8 cellular contexts compared by ENCODE assay signal in the genomic region with DNA sequence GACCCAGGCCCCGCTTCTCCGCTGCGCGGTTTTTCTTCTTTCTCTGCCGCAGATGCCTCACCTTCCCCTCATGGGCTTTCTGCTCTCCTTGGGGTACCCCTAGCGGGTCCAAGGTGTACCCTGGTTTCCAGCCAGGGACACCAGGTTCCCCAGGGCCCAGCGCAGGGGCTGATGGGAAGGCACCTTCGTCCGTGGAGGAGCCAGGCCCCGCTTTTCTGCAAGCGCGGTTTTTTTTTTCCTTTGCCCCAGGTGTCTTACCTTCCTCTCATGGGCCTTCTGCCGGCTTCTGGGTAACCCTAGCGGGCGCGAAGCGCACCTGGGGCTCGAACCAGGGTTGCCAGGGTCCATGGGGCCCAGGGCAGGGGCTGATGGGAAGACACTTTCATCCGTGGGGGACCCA.
A peak's percentile ranks its signal among the peaks of the same experiment; 100 is the strongest.
DNase-seq lines count a peak whose midpoint lies in the region; ATAC-seq and TF ChIP-seq lines count a peak whose summit lies in the region.
"Not testable (repeated sequence)": the region's sequence is repeated elsewhere in the genome, so short reads cannot be mapped to it uniquely, and the experiment has no call there.

No MANE protein-coding gene starts in this region.

- not testable (repeated sequence) for H3K36me3 Mint-ChIP-seq in T-cell; activated CD4-positive, alpha-beta memory T cell treated with anti-CD3 and anti-CD28 coated beads, Interleukin-2, amount 10 ng/mL, durations not matched to agents 7 days and 5 days (ENCODE audit: low read depth); activated naive CD4-positive, alpha-beta T cell treated with anti-CD3 and anti-CD28 coated beads for 36 hours (ENCODE audit: low read depth)

- not testable (repeated sequence) for H3K4me1 Mint-ChIP-seq in T-cell; activated naive CD4-positive, alpha-beta T cell treated with anti-CD3 and anti-CD28 coated beads for 36 hours (ENCODE audit: low read depth)
- H3K4me1 Mint-ChIP-seq in activated CD4-positive, alpha-beta memory T cell treated with anti-CD3 and anti-CD28 coated beads, Interleukin-2, amount 10 ng/mL, durations not matched to agents 7 days and 5 days, result peaks cover 13% of the 10 kb centered on the region

- H3K4me3 ChIP-seq in GM06990 (replicated peaks; ENCODE audit: low read depth, low read length), result peak overlapping the region; percentile 26; the same call in 1 of the 2 replicates
- H3K4me3 ChIP-seq in choroid plexus epithelial cell (ENCODE audit: low read depth, low read length), result peak overlapping the region; percentile 20
- peak overlapping the region; percentile 23 to 51 (median 40) for H3K4me3 ChIP-seq in right lobe of liver
- peak overlapping the region; percentile 32 for H3K4me3 ChIP-seq in upper lobe of right lung

- peak; percentile 47 for DNase-seq in GM06990 (ENCODE audit: extremely low read depth, insufficient read length)
- peak in 22 of 34 experiments; percentile 13 to 62 (median 36) for DNase-seq in T-cell
- DNase-seq in activated CD4-positive, alpha-beta memory T cell treated with anti-CD3 and anti-CD28 coated beads, Interleukin-2, amount 10 ng/mL, durations not matched to agents 7 days and 5 days, result peak; percentile 43
- DNase-seq in activated naive CD4-positive, alpha-beta T cell treated with anti-CD3 and anti-CD28 coated beads for 36 hours, result peak; percentile 43
- DNase-seq in choroid plexus epithelial cell (ENCODE audit: low read depth), result not testable (repeated sequence)
- DNase-seq in right lobe of liver, result peak in 1 of 3 donors; percentile 50
- DNase-seq in stimulated activated CD4-positive, alpha-beta T cell treated with anti-CD3 and anti-CD28 coated beads, Interleukin-15, amount 100 ng/mL, for 24 hours, result peak; percentile 22
- peak; percentile 63 for DNase-seq in upper lobe of right lung

- H3K4me1 ChIP-seq in right lobe of liver, upper lobe of right lung: not testable (repeated sequence)

- not testable (repeated sequence) for H3K36me3 ChIP-seq in GM06990 (ENCODE audit: control insufficient read depth, insufficient read depth, low read length); right lobe of liver; upper lobe of right lung

- not testable (repeated sequence) for H3K9me3 Mint-ChIP-seq in T-cell; activated CD4-positive, alpha-beta memory T cell treated with anti-CD3 and anti-CD28 coated beads, Interleukin-2, amount 10 ng/mL, durations not matched to agents 7 days and 5 days; activated naive CD4-positive, alpha-beta T cell treated with anti-CD3 and anti-CD28 coated beads for 36 hours

- no CpG with 5 or more reads among the region's 19 CpGs for WGBS in right lobe of liver (ENCODE audit: insufficient coverage, low coverage, low lambda C conversion rate, missing lambda C conversion rate)

- POLR2A ChIA-PET in T-cell (lab: Charles Lee); activated CD4-positive, alpha-beta memory T cell treated with anti-CD3 and anti-CD28 coated beads, Interleukin-2, amount 10 ng/mL, durations not matched to agents 7 days and 5 days (lab: Charles Lee): not testable (repeated sequence)

- peak overlapping the region; percentile 10 to 51 (median 16) for H3K27ac ChIP-seq in right lobe of liver
- not testable (repeated sequence) for H3K27ac ChIP-seq in upper lobe of right lung

- CTCF ChIA-PET in T-cell (lab: Charles Lee); activated CD4-positive, alpha-beta memory T cell treated with anti-CD3 and anti-CD28 coated beads, Interleukin-2, amount 10 ng/mL, durations not matched to agents 7 days and 5 days (lab: Charles Lee); activated naive CD4-positive, alpha-beta T cell treated with anti-CD3 and anti-CD28 coated beads for 36 hours (lab: Charles Lee): not testable (repeated sequence)

- H3K9me3 ChIP-seq in right lobe of liver, upper lobe of right lung: not testable (repeated sequence)

- not testable (repeated sequence) for H3K27me3 ChIP-seq in GM06990 (replicated peaks; ENCODE audit: control insufficient read depth, insufficient read depth, low read length); right lobe of liver; upper lobe of right lung

- not testable (repeated sequence) for H3K27me3 Mint-ChIP-seq in T-cell; activated CD4-positive, alpha-beta memory T cell treated with anti-CD3 and anti-CD28 coated beads, Interleukin-2, amount 10 ng/mL, durations not matched to agents 7 days and 5 days; activated naive CD4-positive, alpha-beta T cell treated with anti-CD3 and anti-CD28 coated beads for 36 hours (ENCODE audit: low read depth)

- peak overlapping the region; percentile 68 to 75 (median 69) for H3K4me3 Mint-ChIP-seq in T-cell
- peak overlapping the region; percentile 75 for H3K4me3 Mint-ChIP-seq in activated CD4-positive, alpha-beta memory T cell treated with anti-CD3 and anti-CD28 coated beads, Interleukin-2, amount 10 ng/mL, durations not matched to agents 7 days and 5 days
- H3K4me3 Mint-ChIP-seq in activated naive CD4-positive, alpha-beta T cell treated with anti-CD3 and anti-CD28 coated beads for 36 hours, result peak overlapping the region; percentile 79

- not testable (repeated sequence) for TF ChIP-seq POLR2A in right lobe of liver (IDR thresholded peaks at IDR 0.05)

- H3K27ac Mint-ChIP-seq in T-cell, result peak overlapping the region; percentile 55 to 81
- H3K27ac Mint-ChIP-seq in activated CD4-positive, alpha-beta memory T cell treated with anti-CD3 and anti-CD28 coated beads, Interleukin-2, amount 10 ng/mL, durations not matched to agents 7 days and 5 days, result peak overlapping the region; percentile 81
- H3K27ac Mint-ChIP-seq in activated naive CD4-positive, alpha-beta T cell treated with anti-CD3 and anti-CD28 coated beads for 36 hours, result peak overlapping the region; percentile 92

- intact Hi-C loops in activated naive CD4-positive, alpha-beta T cell treated with anti-CD3 and anti-CD28 coated beads for 36 hours (cut with micrococcal nuclease); right lobe of liver (cut with DNase I); upper lobe of right lung (cut with DNase I): not testable (repeated sequence)

- not testable (repeated sequence) for ATAC-seq in T-cell (replicated peaks in 1 of 4); upper lobe of right lung
- peak in 1 of 4 donors; percentile 25 for ATAC-seq in right lobe of liver

- TF ChIP-seq CTCF in GM06990 (IDR thresholded peaks at IDR 0.05; ENCODE audit: insufficient read depth, low read length, poor library complexity, severe bottlenecking); choroid plexus epithelial cell (conservative IDR thresholded peaks at IDR 0.05; ENCODE audit: low read depth, low read length); right lobe of liver (IDR thresholded peaks at IDR 0.05); upper lobe of right lung (IDR thresholded peaks at IDR 0.05): not testable (repeated sequence)
